ENCODE assay signal across 17 cellular contexts in genomic region chr1:205824180-205824579, GRCh38. TPM values are rescaled to one million over a fixed set of nuclear protein-coding genes. Genes with fewer than 3 reads are reported as not detected.
A peak's percentile ranks its signal among the peaks of the same experiment; 100 is the strongest.
DNase-seq lines count a peak whose midpoint lies in the region; ATAC-seq lines count a peak whose summit lies in the region.
"Had no signal": no experiment of that assay in that cellular context is flagged by ENCODE, and none has a peak within 500 bp of the region (broad histone marks: within the 10 kb centered on the region; RNA-seq: fewer than 3 reads in every experiment).

No MANE protein-coding gene starts in this region.

- no peak overlapping the region for H3K27ac Mint-ChIP-seq in activated CD4-positive, alpha-beta T cell treated with anti-CD3 and anti-CD28 coated beads, Interleukin-2, amount 10 ng/mL, durations not matched to agents 24 days and 14 days
- H3K27ac Mint-ChIP-seq in natural killer cell treated with Interleukin-12 subunit alpha and Interleukin-12 subunit beta and Interleukin-15 and Interleukin-18, amount 100 ng/mL, for 72 hours = no peak overlapping the region

- in situ Hi-C loops in KBM-7 (cut with MboI; ENCODE audit: low pct_unique_long_range_greater_than_20kb, low sequenced_read_pairs) = no loop called here

- H3K27me3 Mint-ChIP-seq in activated CD4-positive, alpha-beta T cell treated with anti-CD3 and anti-CD28 coated beads, Interleukin-2, amount 10 ng/mL, durations not matched to agents 24 days and 14 days = peaks cover 7% of the 10 kb centered on the region
- H3K27me3 Mint-ChIP-seq in natural killer cell treated with Interleukin-12 subunit alpha and Interleukin-12 subunit beta and Interleukin-15 and Interleukin-18, amount 100 ng/mL, for 72 hours = peaks cover 0 to 5% of the 10 kb centered on the region in 2 donors
- H3K27me3 Mint-ChIP-seq: CD4-positive, CD25-positive, alpha-beta regulatory T cell had no signal

- peak in 1 of 2 donors; percentile 70 for ATAC-seq in natural killer cell treated with Interleukin-12 subunit alpha and Interleukin-12 subunit beta and Interleukin-15 and Interleukin-18, amount 100 ng/mL, for 72 hours
- ATAC-seq: Panc1 had no signal

- H3K4me1 Mint-ChIP-seq in activated CD4-positive, alpha-beta T cell treated with anti-CD3 and anti-CD28 coated beads, Interleukin-2, amount 10 ng/mL, durations not matched to agents 24 days and 14 days = peaks cover 16% of the 10 kb centered on the region
- H3K4me1 Mint-ChIP-seq in natural killer cell treated with Interleukin-12 subunit alpha and Interleukin-12 subunit beta and Interleukin-15 and Interleukin-18, amount 100 ng/mL, for 72 hours (ENCODE audit: low read depth in 2 of 2) = peaks cover 19 to 29% of the 10 kb centered on the region in 2 donors

- H3K4me3 Mint-ChIP-seq in activated CD4-positive, alpha-beta T cell treated with anti-CD3 and anti-CD28 coated beads, Interleukin-2, amount 10 ng/mL, durations not matched to agents 24 days and 14 days = no peak overlapping the region
- H3K4me3 Mint-ChIP-seq in natural killer cell treated with Interleukin-12 subunit alpha and Interleukin-12 subunit beta and Interleukin-15 and Interleukin-18, amount 100 ng/mL, for 72 hours = peak overlapping the region; percentile 52

- peak; percentile 61 for DNase-seq in activated CD4-positive, alpha-beta T cell treated with anti-CD3 and anti-CD28 coated beads, Interleukin-2, amount 10 ng/mL, durations not matched to agents 24 days and 14 days
- DNase-seq in activated CD4-positive, alpha-beta T cell treated with anti-CD3 and anti-CD28 coated beads for 4 hours = no peak
- peak; percentile 17 for DNase-seq in KBM-7
- DNase-seq in SKM-1 (lab: John Stamatoyannopoulos, UW; ENCODE audit: unreplicated experiment) = peak; percentile 25
- no peak for DNase-seq in natural killer cell treated with Interleukin-12 subunit alpha and Interleukin-12 subunit beta and Interleukin-15 and Interleukin-18, amount 100 ng/mL, for 72 hours (ENCODE audit: low spot score)
- no peak for DNase-seq in NCI-H1092 treated with DMSO at 0.1 percent for 48 hours (lab: John Stamatoyannopoulos, UW)
- no peak for DNase-seq in NCI-H446 (lab: John Stamatoyannopoulos, UW)
- no peak for DNase-seq in DMS153 (lab: John Stamatoyannopoulos, UW)
- DNase-seq: CD4-positive, CD25-positive, alpha-beta regulatory T cell; DMS79 treated with DMSO at 0.1 percent for 48 hours; NCI-H1105; NCI-H187 treated with DMSO at 0.1 percent for 48 hours; NCI-H446 treated with DMSO at 0.1 percent for 48 hours; NCI-H774; Right ventricle myocardium superior; SK-N-SH had no signal

- intact Hi-C loops in activated CD4-positive, alpha-beta T cell treated with anti-CD3 and anti-CD28 coated beads, Interleukin-2, amount 10 ng/mL, durations not matched to agents 24 days and 14 days (cut with micrococcal nuclease) = no loop called here

- H3K9me3 Mint-ChIP-seq in activated CD4-positive, alpha-beta T cell treated with anti-CD3 and anti-CD28 coated beads, Interleukin-2, amount 10 ng/mL, durations not matched to agents 24 days and 14 days = no peaks in the 10 kb centered on the region
- peaks cover 3% of the 10 kb centered on the region for H3K9me3 Mint-ChIP-seq in natural killer cell treated with Interleukin-12 subunit alpha and Interleukin-12 subunit beta and Interleukin-15 and Interleukin-18, amount 100 ng/mL, for 72 hours

- H3K36me3 Mint-ChIP-seq in activated CD4-positive, alpha-beta T cell treated with anti-CD3 and anti-CD28 coated beads, Interleukin-2, amount 10 ng/mL, durations not matched to agents 24 days and 14 days (ENCODE audit: low read depth) = no peaks in the 10 kb centered on the region
- peaks cover 7% of the 10 kb centered on the region for H3K36me3 Mint-ChIP-seq in natural killer cell treated with Interleukin-12 subunit alpha and Interleukin-12 subunit beta and Interleukin-15 and Interleukin-18, amount 100 ng/mL, for 72 hours

RNA-seq across cellular contexts. Expression of gene SLC41A1, which starts 11.2 kb away (rescaled TPM):
- total RNA-seq in activated CD4-positive, alpha-beta T cell treated with anti-CD3 and anti-CD28 coated beads, Interleukin-2, amount 10 ng/mL, durations not matched to agents 24 days and 14 days = 29.5 and 30.1 TPM in 2 replicates
- 10 to 100 TPM; 66.2 to 80.2 TPM for total RNA-seq in natural killer cell treated with Interleukin-12 subunit alpha and Interleukin-12 subunit beta and Interleukin-15 and Interleukin-18, amount 100 ng/mL, for 72 hours

RNA-seq across cellular contexts. Expression of gene PM20D1, which starts 25.8 kb away (rescaled TPM):
- total RNA-seq in activated CD4-positive, alpha-beta T cell treated with anti-CD3 and anti-CD28 coated beads, Interleukin-2, amount 10 ng/mL, durations not matched to agents 24 days and 14 days = 0.16 and 0.71 TPM in 2 replicates
- under 1 TPM in 1 of 2 donors, not detected in 1; 0.75 TPM for total RNA-seq in natural killer cell treated with Interleukin-12 subunit alpha and Interleukin-12 subunit beta and Interleukin-15 and Interleukin-18, amount 100 ng/mL, for 72 hours

RNA-seq across cellular contexts. Expression of gene RAB29, which starts 48.9 kb away (rescaled TPM):
- total RNA-seq in activated CD4-positive, alpha-beta T cell treated with anti-CD3 and anti-CD28 coated beads, Interleukin-2, amount 10 ng/mL, durations not matched to agents 24 days and 14 days = 27.8 and 29.1 TPM in 2 replicates
- 100 to 1,000 TPM; 109 to 217 TPM for total RNA-seq in natural killer cell treated with Interleukin-12 subunit alpha and Interleukin-12 subunit beta and Interleukin-15 and Interleukin-18, amount 100 ng/mL, for 72 hours

Comparison
In these comparisons a context has a peak if more than half of its experiments do, and no peak if none do; other contexts are left out.
1. DNase-seq: peak in activated CD4-positive, alpha-beta T cell treated with anti-CD3 and anti-CD28 coated beads, Interleukin-2, amount 10 ng/mL, durations not matched to agents 24 days and 14 days (single experiment), KBM-7 (single experiment) and SKM-1 (single experiment); none in activated CD4-positive, alpha-beta T cell treated with anti-CD3 and anti-CD28 coated beads for 4 hours (0 of 2), natural killer cell treated with Interleukin-12 subunit alpha and Interleukin-12 subunit beta and Interleukin-15 and Interleukin-18, amount 100 ng/mL, for 72 hours (single experiment), NCI-H1092 treated with DMSO at 0.1 percent for 48 hours (single experiment), NCI-H446 (0 of 2) and DMS153 (single experiment).